Comparison of ENCODE assay signal across 9 cellular contexts in genomic region chr7:44631458-44632115, GRCh38. TPM values are rescaled to one million over a fixed set of nuclear protein-coding genes. Genes with fewer than 3 reads are reported as not detected.
DNase-seq lines count a peak whose midpoint lies in the region; ATAC-seq, FAIRE-seq and TF ChIP-seq lines count a peak whose summit lies in the region.
"Had no signal": no experiment of that assay in that cellular context is flagged by ENCODE, and none has a peak within 500 bp of the region (broad histone marks: within the 10 kb centered on the region; RNA-seq: fewer than 3 reads in every experiment).

No MANE protein-coding gene starts in this region.

- dilution Hi-C loops in endothelial cell of umbilical vein (cut with MboI; ENCODE audit: extremely low pct_ligation_motif_present, low sequenced_read_pairs), result no loop called here

- H3K27me3 ChIP-seq in endothelial cell of umbilical vein (ENCODE audit: control insufficient read depth in 2 of 2, insufficient read depth in 2 of 2, low read length in 2 of 2), result no peaks in the 10 kb centered on the region

- peaks cover 45% of the 10 kb centered on the region for H3K36me3 Mint-ChIP-seq in activated CD4-positive, alpha-beta T cell treated with anti-CD3 and anti-CD28 coated beads, Interleukin-2, amount 10 ng/mL, durations not matched to agents 24 days and 14 days (ENCODE audit: low read depth)

- intact Hi-C loops in activated CD4-positive, alpha-beta T cell treated with anti-CD3 and anti-CD28 coated beads, Interleukin-2, amount 10 ng/mL, durations not matched to agents 24 days and 14 days (cut with micrococcal nuclease), result no loop called here
- intact Hi-C loops in endothelial cell of umbilical vein (cut with micrococcal nuclease), result no loop called here

- H3K36me3 ChIP-seq in SK-N-MC (ENCODE audit: insufficient read depth, low read length), result peaks cover under 1% of the 10 kb centered on the region
- H3K36me3 ChIP-seq in endothelial cell of umbilical vein (ENCODE audit: control insufficient read depth in 2 of 2, extremely low read depth in 1 of 2, insufficient read depth in 2 of 2, low read length in 2 of 2), result peaks cover 2% of the 10 kb centered on the region in 2 experiments

- no peak for TF ChIP-seq POLR2A in endothelial cell of umbilical vein (IDR thresholded peaks at IDR 0.05; ENCODE audit: low read depth, low read length)

- peak; percentile 77 for DNase-seq in activated CD4-positive, alpha-beta T cell treated with anti-CD3 and anti-CD28 coated beads, Interleukin-2, amount 10 ng/mL, durations not matched to agents 24 days and 14 days
- no peak for DNase-seq in activated CD4-positive, alpha-beta T cell treated with anti-CD3 and anti-CD28 coated beads for 1 hour
- DNase-seq in SK-N-MC (ENCODE audit: low read depth, low spot score) (peak; percentile 78), endothelial cell of umbilical vein (ENCODE audit: low read depth, low spot score) (peak; percentile 72), NCI-H748 treated with DMSO at 0.1 percent for 48 hours (lab: John Stamatoyannopoulos, UW) (no peak), GDM1 (lab: John Stamatoyannopoulos, UW) (no peak)
- DNase-seq: NCI-H2227 treated with DMSO at 0.1 percent for 48 hours had no signal

- peaks cover 3% of the 10 kb centered on the region for H3K79me2 ChIP-seq in endothelial cell of umbilical vein (ENCODE audit: control insufficient read depth, insufficient read depth, low read length)

- FAIRE-seq in endothelial cell of umbilical vein (lab: Jason Lieb, UNC), result no peak

- H2AFZ ChIP-seq in endothelial cell of umbilical vein (ENCODE audit: low read depth, low read length), result no peak overlapping the region

- H4K20me1 ChIP-seq in endothelial cell of umbilical vein (replicated peaks; ENCODE audit: control insufficient read depth, extremely low read depth, insufficient read depth, low read length), result no peaks in the 10 kb centered on the region

- BruUV-seq in endothelial cell of umbilical vein (replicated peaks; lab: Mats Ljungman, UMichigan), result no TSS peak

- POLR2A ChIA-PET in endothelial cell of umbilical vein (lab: Charles Lee), result no interaction called here

- no peaks in the 10 kb centered on the region for H3K27me3 Mint-ChIP-seq in activated CD4-positive, alpha-beta T cell treated with anti-CD3 and anti-CD28 coated beads, Interleukin-2, amount 10 ng/mL, durations not matched to agents 24 days and 14 days

- CTCF ChIA-PET in endothelial cell of umbilical vein (lab: Charles Lee), result interaction anchor here (1.1 to 1.6 kb wide), 4 partner anchors 7 to 14 kb away, joined by 4 to 5 read pairs (median 4); no protein-coding TSS in a partner anchor

- H3K4me1 Mint-ChIP-seq in activated CD4-positive, alpha-beta T cell treated with anti-CD3 and anti-CD28 coated beads, Interleukin-2, amount 10 ng/mL, durations not matched to agents 24 days and 14 days, result peaks cover 58% of the 10 kb centered on the region

- H3K27ac Mint-ChIP-seq in activated CD4-positive, alpha-beta T cell treated with anti-CD3 and anti-CD28 coated beads, Interleukin-2, amount 10 ng/mL, durations not matched to agents 24 days and 14 days, result peak overlapping the region; percentile 81

- no peak for ATAC-seq in GM21528 (IDR thresholded peaks at IDR 0.05; ENCODE audit: low FRiP score, unreplicated experiment)

- TF ChIP-seq CTCF in endothelial cell of umbilical vein (IDR thresholded peaks at IDR 0.05; ENCODE audit: extremely low read depth in 1 of 2, insufficient read depth in 1 of 2, low read depth in 1 of 2, low read length in 2 of 2), result no peak

- H3K9me3 Mint-ChIP-seq in activated CD4-positive, alpha-beta T cell treated with anti-CD3 and anti-CD28 coated beads, Interleukin-2, amount 10 ng/mL, durations not matched to agents 24 days and 14 days, result no peaks in the 10 kb centered on the region

- H3K9me3 ChIP-seq in SK-N-MC (ENCODE audit: low read depth, low read length) (no peaks in the 10 kb centered on the region), endothelial cell of umbilical vein (replicated peaks; ENCODE audit: control insufficient read depth, insufficient read depth, low read length) (no peaks in the 10 kb centered on the region)

- H3K4me1 ChIP-seq in endothelial cell of umbilical vein (ENCODE audit: control insufficient read depth, extremely low read depth, insufficient read depth, low read length), result peaks cover 29% of the 10 kb centered on the region

- H3K27ac ChIP-seq in SK-N-MC, result peak overlapping the region; percentile 86
- H3K27ac ChIP-seq in endothelial cell of umbilical vein (ENCODE audit: insufficient read depth, low read depth, low read length), result peak overlapping the region; percentile 19
- H3K27ac ChIP-seq in skin epidermis, result peak overlapping the region in 18 of 21 experiments; percentile 34 to 99 (median 94)

- H3K9me1 ChIP-seq in endothelial cell of umbilical vein (replicated peaks; ENCODE audit: control insufficient read depth, extremely low read depth, insufficient read depth, low read length), result no peaks in the 10 kb centered on the region

- H3K4me3 ChIP-seq in SK-N-MC, result peak overlapping the region; percentile 52
- no peak overlapping the region for H3K4me3 ChIP-seq in endothelial cell of umbilical vein (replicated peaks in 1 of 3; ENCODE audit: insufficient read depth in 1 of 3, low read depth in 1 of 3, low read length in 3 of 3)
- no peak overlapping the region for H3K4me3 ChIP-seq in skin epidermis

- H3K4me2 ChIP-seq in endothelial cell of umbilical vein (ENCODE audit: insufficient read depth, low read length), result no peak overlapping the region

- H3K9ac ChIP-seq in SK-N-MC (ENCODE audit: insufficient read length), result peak overlapping the region; percentile 38
- H3K9ac ChIP-seq in endothelial cell of umbilical vein (replicated peaks; ENCODE audit: extremely low read depth, insufficient read depth, low read length), result no peak overlapping the region

- H3K4me3 Mint-ChIP-seq in activated CD4-positive, alpha-beta T cell treated with anti-CD3 and anti-CD28 coated beads, Interleukin-2, amount 10 ng/mL, durations not matched to agents 24 days and 14 days, result peak overlapping the region; percentile 51

TF ChIP-seq in endothelial cell of umbilical vein, 7 proteins besides CTCF, POLR2A, EP300 and RAD21:
- TF ChIP-seq JUN (IDR thresholded peaks at IDR 0.05; ENCODE audit: borderline replicate concordance, insufficient read depth, insufficient read length, low read depth) (no peak), MYC (IDR thresholded peaks at IDR 0.05; ENCODE audit: low read depth, low read length) (no peak), EZH2 (IDR thresholded peaks at IDR 0.05; ENCODE audit: borderline replicate concordance, low read depth, low read length, severe bottlenecking) (no peak), POLR2AphosphoS5 (IDR thresholded peaks at IDR 0.05; ENCODE audit: insufficient read depth, low read depth, low read length) (no peak), GATA2 (IDR thresholded peaks at IDR 0.05; ENCODE audit: insufficient read depth, insufficient read length, low read depth, low read length) (no peak), FOS (IDR thresholded peaks at IDR 0.05; ENCODE audit: borderline replicate concordance, insufficient read depth, low read length) (no peak)
- TF ChIP-seq, protein P1, sequence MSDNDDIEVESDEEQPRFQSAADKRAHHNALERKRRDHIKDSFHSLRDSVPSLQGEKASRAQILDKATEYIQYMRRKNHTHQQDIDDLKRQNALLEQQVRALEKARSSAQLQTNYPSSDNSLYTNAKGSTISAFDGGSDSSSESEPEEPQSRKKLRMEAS (IDR thresholded peaks at IDR 0.05; ENCODE audit: insufficient read depth, insufficient read length), result no peak

RNA-seq across cellular contexts. Expression of gene OGDH, which starts 25.2 kb away (rescaled TPM):
- 99.5 and 102 TPM in 2 replicates for total RNA-seq in activated CD4-positive, alpha-beta T cell treated with anti-CD3 and anti-CD28 coated beads, Interleukin-2, amount 10 ng/mL, durations not matched to agents 24 days and 14 days
- 81.4 and 88.9 TPM in 2 replicates for total RNA-seq in endothelial cell of umbilical vein
- polyA plus RNA-seq in endothelial cell of umbilical vein, result 86.2 and 92.9 TPM in 2 replicates
- polyA plus RNA-seq in endothelial cell of umbilical vein (2011; cell fraction: cytosol; rRNA removed), result 62.8 and 63.1 TPM in 2 replicates
- polyA plus RNA-seq in endothelial cell of umbilical vein (2011; cell fraction: nucleus; rRNA removed), result 73.0 and 74.0 TPM in 2 replicates
- 71.1 and 71.5 TPM in 2 replicates for polyA plus RNA-seq in endothelial cell of umbilical vein (2012)
- 116 and 124 TPM in 2 replicates for polyA minus RNA-seq in endothelial cell of umbilical vein
- 62.9 TPM for polyA minus RNA-seq in endothelial cell of umbilical vein (2011; cell fraction: cytosol; rRNA and poly(A)+ RNA removed)
- 42.9 and 50.1 TPM in 2 replicates for polyA minus RNA-seq in endothelial cell of umbilical vein (2011; cell fraction: nucleus; rRNA and poly(A)+ RNA removed)

RNA-seq across cellular contexts. Expression of gene TMED4, which starts 49.6 kb away (rescaled TPM):
- 78.4 and 80.2 TPM in 2 replicates for total RNA-seq in activated CD4-positive, alpha-beta T cell treated with anti-CD3 and anti-CD28 coated beads, Interleukin-2, amount 10 ng/mL, durations not matched to agents 24 days and 14 days
- total RNA-seq in endothelial cell of umbilical vein, result 63.4 and 65.4 TPM in 2 replicates
- 89.7 and 116 TPM in 2 replicates for polyA plus RNA-seq in endothelial cell of umbilical vein
- polyA plus RNA-seq in endothelial cell of umbilical vein (2011; cell fraction: cytosol; rRNA removed), result 48.1 and 59.8 TPM in 2 replicates
- 140 and 162 TPM in 2 replicates for polyA plus RNA-seq in endothelial cell of umbilical vein (2011; cell fraction: nucleus; rRNA removed)
- polyA plus RNA-seq in endothelial cell of umbilical vein (2012), result 44.3 and 46.6 TPM in 2 replicates
- 61.7 and 62.7 TPM in 2 replicates for polyA minus RNA-seq in endothelial cell of umbilical vein
- 102 TPM for polyA minus RNA-seq in endothelial cell of umbilical vein (2011; cell fraction: cytosol; rRNA and poly(A)+ RNA removed)
- polyA minus RNA-seq in endothelial cell of umbilical vein (2011; cell fraction: nucleus; rRNA and poly(A)+ RNA removed), result 42.7 and 55.5 TPM in 2 replicates

RNA-seq across cellular contexts. Expression of gene DDX56, which starts 57.9 kb away (rescaled TPM):
- total RNA-seq in activated CD4-positive, alpha-beta T cell treated with anti-CD3 and anti-CD28 coated beads, Interleukin-2, amount 10 ng/mL, durations not matched to agents 24 days and 14 days, result 162 and 172 TPM in 2 replicates
- total RNA-seq in endothelial cell of umbilical vein, result 93.4 and 96.6 TPM in 2 replicates
- 94.7 and 102 TPM in 2 replicates for polyA plus RNA-seq in endothelial cell of umbilical vein
- polyA plus RNA-seq in endothelial cell of umbilical vein (2011; cell fraction: cytosol; rRNA removed), result 66.4 and 67.2 TPM in 2 replicates
- 272 and 287 TPM in 2 replicates for polyA plus RNA-seq in endothelial cell of umbilical vein (2011; cell fraction: nucleus; rRNA removed)
- polyA plus RNA-seq in endothelial cell of umbilical vein (2012), result 61.9 and 86.4 TPM in 2 replicates
- polyA minus RNA-seq in endothelial cell of umbilical vein, result 79.2 and 98.5 TPM in 2 replicates
- 69.1 TPM for polyA minus RNA-seq in endothelial cell of umbilical vein (2011; cell fraction: cytosol; rRNA and poly(A)+ RNA removed)
- polyA minus RNA-seq in endothelial cell of umbilical vein (2011; cell fraction: nucleus; rRNA and poly(A)+ RNA removed), result 54.5 and 59.4 TPM in 2 replicates

Comparison
In these comparisons a context has a peak if more than half of its experiments do, and no peak if none do; other contexts are left out.
1. DNase-seq: peak in activated CD4-positive, alpha-beta T cell treated with anti-CD3 and anti-CD28 coated beads, Interleukin-2, amount 10 ng/mL, durations not matched to agents 24 days and 14 days (single experiment), SK-N-MC (single experiment) and endothelial cell of umbilical vein (single experiment); none in activated CD4-positive, alpha-beta T cell treated with anti-CD3 and anti-CD28 coated beads for 1 hour (single experiment), NCI-H748 treated with DMSO at 0.1 percent for 48 hours (single experiment) and GDM1 (single experiment).
2. H3K27ac ChIP-seq: peak in every context shown above with its lines; median percentile 94 in skin epidermis; 86 in SK-N-MC; 19 in endothelial cell of umbilical vein.